Comparison of ENCODE assay signal across 15 cellular contexts in the genomic region with DNA sequence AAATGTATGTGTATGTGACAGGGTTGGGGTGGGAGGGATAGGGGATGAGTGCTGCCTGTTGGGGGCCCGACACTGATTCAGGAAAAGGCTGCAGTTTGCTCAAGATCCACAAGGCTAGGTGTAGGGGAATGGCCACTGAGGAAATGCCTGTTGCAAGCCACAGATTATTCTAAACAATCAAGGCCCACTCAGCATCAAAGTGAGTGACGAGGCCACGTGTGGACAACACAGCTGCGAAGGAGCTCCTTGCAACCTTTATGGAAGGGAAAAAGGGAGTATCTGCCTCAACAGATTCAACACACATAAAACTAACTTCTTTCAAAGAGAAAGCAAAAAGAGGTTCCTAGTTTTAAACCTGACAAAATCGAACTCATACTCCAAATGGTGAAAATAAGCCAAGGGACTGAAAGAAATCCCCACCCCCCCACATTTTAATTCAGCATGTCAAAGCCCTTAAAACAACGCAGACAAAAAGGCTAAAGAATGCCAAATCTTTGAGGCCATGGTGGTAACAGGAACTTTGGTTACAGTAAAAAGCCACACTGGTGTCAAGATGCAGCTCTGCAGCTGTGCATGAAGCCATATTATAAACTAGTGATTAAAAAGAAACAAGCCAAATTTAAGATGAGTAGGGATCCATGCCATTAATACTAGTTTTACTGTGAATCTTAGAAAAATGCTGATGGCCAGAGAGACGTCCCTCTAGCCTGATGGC. TPM values are rescaled to one million over a fixed set of nuclear protein-coding genes. Genes with fewer than 3 reads are reported as not detected.
DNase-seq lines count a peak whose midpoint lies in the region; ATAC-seq and TF ChIP-seq lines count a peak whose summit lies in the region.
"Had no signal": no experiment of that assay in that cellular context is flagged by ENCODE, and none has a peak within 500 bp of the region (broad histone marks: within the 10 kb centered on the region; RNA-seq: fewer than 3 reads in every experiment).

No MANE protein-coding gene starts in this region.

- H3K27ac ChIP-seq in fibroblast of lung (ENCODE audit: insufficient read depth, low read length) (no peak overlapping the region), thoracic aorta (no peak overlapping the region)
- H3K27ac ChIP-seq: neutrophil, uterus had no signal

- CTCF ChIA-PET in activated CD4-positive, alpha-beta memory T cell treated with anti-CD3 and anti-CD28 coated beads for 36 hours (lab: Charles Lee): interaction anchor here (0.9 to 2.6 kb wide), 4 partner anchors 14 to 124 kb away, joined by 3 to 12 read pairs (median 8); no protein-coding TSS in a partner anchor

- no peak overlapping the region for H3K27ac Mint-ChIP-seq in activated naive CD4-positive, alpha-beta T cell treated with anti-CD3 and anti-CD28 coated beads, Interleukin-2, amount 50 U/mL, for 24 hours
- H3K27ac Mint-ChIP-seq in activated CD4-positive, alpha-beta memory T cell treated with anti-CD3 and anti-CD28 coated beads for 36 hours: peak overlapping the region; percentile 64
- H3K27ac Mint-ChIP-seq: dendritic cell treated with granulocyte-macrophage colony-stimulating factor and Interleukin-4, amounts not matched to agents 40 ng/mL and 50 ng/mL, for 4 days had no signal

- no peaks in the 10 kb centered on the region for H3K27me3 ChIP-seq in fibroblast of lung (ENCODE audit: control insufficient read depth, insufficient read depth, low read length)
- no peaks in the 10 kb centered on the region for H3K27me3 ChIP-seq in thoracic aorta (replicated peaks; ENCODE audit: insufficient read depth)
- H3K27me3 ChIP-seq: uterus had no signal

- H3K4me1 Mint-ChIP-seq in activated naive CD4-positive, alpha-beta T cell treated with anti-CD3 and anti-CD28 coated beads, Interleukin-2, amount 50 U/mL, for 24 hours: peaks cover 65% of the 10 kb centered on the region
- peaks cover 58% of the 10 kb centered on the region for H3K4me1 Mint-ChIP-seq in activated CD4-positive, alpha-beta memory T cell treated with anti-CD3 and anti-CD28 coated beads for 36 hours (ENCODE audit: low read depth)

- H3K4me3 ChIP-seq in fibroblast of lung (replicated peaks in 1 of 4; ENCODE audit: control extremely low read depth in 1 of 4, insufficient read depth in 1 of 4, low read depth in 3 of 4, low read length in 4 of 4) (no peak overlapping the region), thoracic aorta (peak overlapping the region; percentile 14)
- H3K4me3 ChIP-seq: uterus had no signal

- H3K36me3 ChIP-seq in fibroblast of lung (ENCODE audit: control insufficient read depth, insufficient read depth, low read length): peaks cover 50% of the 10 kb centered on the region
- H3K36me3 ChIP-seq in thoracic aorta: peaks cover 51% of the 10 kb centered on the region
- H3K36me3 ChIP-seq: uterus had no signal

- no peak overlapping the region for H2AFZ ChIP-seq in fibroblast of lung (ENCODE audit: low read length)

- TF ChIP-seq CTCF in fibroblast of lung (conservative IDR thresholded peaks at IDR 0.05 in 1 of 2, IDR thresholded peaks at IDR 0.05 in 1 of 2; ENCODE audit: low read depth in 1 of 2, low read length in 2 of 2): no peak
- TF ChIP-seq CTCF in thoracic aorta (IDR thresholded peaks at IDR 0.05): no peak

- H3K9me3 ChIP-seq in fibroblast of lung (ENCODE audit: control insufficient read depth, insufficient read depth, low read depth, low read length) (no peaks in the 10 kb centered on the region), thoracic aorta (no peaks in the 10 kb centered on the region)
- H3K9me3 ChIP-seq: neutrophil, uterus had no signal

- no peaks in the 10 kb centered on the region for H4K20me1 ChIP-seq in fibroblast of lung (ENCODE audit: control insufficient read depth, extremely low read depth, insufficient read depth, low read length)

- H3K27me3 Mint-ChIP-seq in activated naive CD4-positive, alpha-beta T cell treated with anti-CD3 and anti-CD28 coated beads, Interleukin-2, amount 50 U/mL, for 24 hours: peaks cover 2% of the 10 kb centered on the region
- H3K27me3 Mint-ChIP-seq in activated CD4-positive, alpha-beta memory T cell treated with anti-CD3 and anti-CD28 coated beads for 36 hours: peaks cover 4% of the 10 kb centered on the region
- H3K27me3 Mint-ChIP-seq: dendritic cell treated with granulocyte-macrophage colony-stimulating factor and Interleukin-4, amounts not matched to agents 40 ng/mL and 50 ng/mL, for 4 days had no signal

- POLR2A ChIA-PET in activated CD4-positive, alpha-beta memory T cell treated with anti-CD3 and anti-CD28 coated beads for 36 hours (lab: Charles Lee): no interaction called here

- H3K9me3 Mint-ChIP-seq in activated naive CD4-positive, alpha-beta T cell treated with anti-CD3 and anti-CD28 coated beads, Interleukin-2, amount 50 U/mL, for 24 hours: no peaks in the 10 kb centered on the region
- H3K9me3 Mint-ChIP-seq in activated CD4-positive, alpha-beta memory T cell treated with anti-CD3 and anti-CD28 coated beads for 36 hours: peaks cover 4% of the 10 kb centered on the region
- H3K9me3 Mint-ChIP-seq: dendritic cell treated with granulocyte-macrophage colony-stimulating factor and Interleukin-4, amounts not matched to agents 40 ng/mL and 50 ng/mL, for 4 days had no signal

- H3K36me3 Mint-ChIP-seq in activated naive CD4-positive, alpha-beta T cell treated with anti-CD3 and anti-CD28 coated beads, Interleukin-2, amount 50 U/mL, for 24 hours: peaks cover 26% of the 10 kb centered on the region
- peaks cover 67% of the 10 kb centered on the region for H3K36me3 Mint-ChIP-seq in activated CD4-positive, alpha-beta memory T cell treated with anti-CD3 and anti-CD28 coated beads for 36 hours

- H3K4me3 Mint-ChIP-seq in activated naive CD4-positive, alpha-beta T cell treated with anti-CD3 and anti-CD28 coated beads, Interleukin-2, amount 50 U/mL, for 24 hours: peak overlapping the region; percentile 86
- peak overlapping the region; percentile 9 for H3K4me3 Mint-ChIP-seq in activated CD4-positive, alpha-beta memory T cell treated with anti-CD3 and anti-CD28 coated beads for 36 hours
- H3K4me3 Mint-ChIP-seq: dendritic cell treated with granulocyte-macrophage colony-stimulating factor and Interleukin-4, amounts not matched to agents 40 ng/mL and 50 ng/mL, for 4 days had no signal

- no peak overlapping the region for H3K9ac ChIP-seq in fibroblast of lung (ENCODE audit: insufficient read depth, low read length)

- H3K79me2 ChIP-seq in fibroblast of lung (ENCODE audit: control insufficient read depth, insufficient read depth, low read length): peaks cover 55% of the 10 kb centered on the region

- no peak for DNase-seq in activated naive CD4-positive, alpha-beta T cell (lab: John Stamatoyannopoulos, UW)
- DNase-seq in activated CD4-positive, alpha-beta memory T cell treated with anti-CD3 and anti-CD28 coated beads for 36 hours: no peak
- DNase-seq in fibroblast of lung (ENCODE audit: low read depth in 2 of 2) (no peak), thoracic aorta (ENCODE audit: low spot score) (no peak), NCI-H187 treated with DMSO at 0.1 percent for 48 hours (lab: John Stamatoyannopoulos, UW) (no peak), GM03348 (ENCODE audit: low spot score) (no peak), NCI-H1105 (lab: John Stamatoyannopoulos, UW) (no peak)
- DNase-seq: activated effector memory CD4-positive, alpha-beta T cell treated with anti-CD3 and anti-CD28 coated beads, Interleukin-2, amount 50 U/mL, for 16 hours; foreskin fibroblast; kidney glomerular epithelial cell; stimulated activated CD4-positive, alpha-beta T cell treated with anti-CD3 and anti-CD28 coated beads, Interleukin-12 subunit alpha, Interleukin-12 subunit beta, amount 100 ng/mL, for 4 hours; uterus had no signal

- peak overlapping the region; percentile 1 for H3K4me2 ChIP-seq in fibroblast of lung (ENCODE audit: extremely low read depth, insufficient read depth, low read length)

- intact Hi-C loops in activated CD4-positive, alpha-beta memory T cell treated with anti-CD3 and anti-CD28 coated beads for 36 hours (cut with micrococcal nuclease): loop anchor here (10.0 kb wide), 2 partner anchors 416 to 706 kb away; a partner anchor contains a TSS

- H3K4me1 ChIP-seq in fibroblast of lung (ENCODE audit: control insufficient read depth, extremely low read depth, insufficient read depth, low read length) (peaks cover 10% of the 10 kb centered on the region), thoracic aorta (ENCODE audit: control insufficient read depth in 1 of 2, low read depth in 2 of 2) (peaks cover 26 to 61% of the 10 kb centered on the region in 2 donors)

- no peak for ATAC-seq in thoracic aorta (ENCODE audit: insufficient number of reproducible peaks, low FRiP score, low read depth)

RNA-seq across cellular contexts. Expression of a gene that starts 3.6 kb away (rescaled TPM):
- total RNA-seq in activated CD4-positive, alpha-beta memory T cell treated with anti-CD3 and anti-CD28 coated beads for 36 hours: 10 to 100 TPM; 94.8 to 97.4 TPM
- total RNA-seq in fibroblast of lung (52.4 and 61.3 TPM in 2 replicates), thoracic aorta (10 to 100 TPM; 89.2 to 89.8 TPM)
- polyA plus RNA-seq in fibroblast of lung: 20.4 and 22.7 TPM in 2 replicates
- polyA plus RNA-seq in fibroblast of lung (2012): 24.8 and 26.6 TPM in 2 replicates
- 44.3 and 85.3 TPM in 2 replicates for polyA minus RNA-seq in fibroblast of lung (ENCODE audit: low replicate concordance)
